1 cellular context compared by ENCODE assay signal in the genomic region with DNA sequence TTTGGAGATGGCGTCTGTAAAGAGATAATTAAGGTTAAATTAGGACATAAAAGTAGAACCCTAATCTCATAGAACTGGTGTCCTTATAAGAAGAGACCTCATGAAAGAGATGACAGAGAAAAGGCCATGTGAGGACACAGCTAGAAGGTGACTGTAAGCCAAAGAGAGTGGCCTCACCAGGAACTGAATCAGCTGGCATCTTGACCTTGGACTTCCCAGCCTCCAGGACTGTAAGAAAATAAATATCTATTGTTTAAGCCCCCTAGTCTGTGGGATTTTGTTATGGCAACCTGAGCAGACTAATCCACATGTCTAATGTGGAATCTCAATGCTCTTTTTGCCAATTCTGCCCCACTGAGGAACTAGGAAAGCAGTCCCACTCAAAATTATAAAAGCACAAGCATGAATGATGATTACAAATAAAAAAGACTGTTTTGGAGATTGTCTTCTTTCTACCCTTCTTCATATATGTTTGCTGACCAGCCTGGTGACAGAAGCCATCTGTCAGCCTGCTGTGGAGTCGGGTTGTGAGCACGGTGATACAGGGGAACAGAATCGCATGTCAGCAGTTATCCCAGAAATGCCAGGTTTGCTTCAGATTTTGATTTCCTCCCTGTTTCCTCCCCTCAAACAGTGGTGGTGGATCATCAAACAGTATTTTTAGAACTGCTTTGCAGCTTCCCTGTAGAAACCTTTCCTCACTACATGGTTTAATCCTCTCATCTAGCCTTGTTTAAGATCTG.
TF ChIP-seq lines count a peak whose summit lies in the region.

No MANE protein-coding gene starts in this region.

TF ChIP-seq in HepG2, 621 proteins besides CTCF, POLR2A, EP300 and RAD21:
- no peak for TF ChIP-seq DNMT3B (CRISPR knock-in tag; conservative IDR thresholded peaks at IDR 0.05)
- TF ChIP-seq NR1H2 (CRISPR knock-in tag; IDR thresholded peaks at IDR 0.05; ENCODE audit: borderline replicate concordance, low read depth) = no peak
- no peak for TF ChIP-seq ZNF660 (CRISPR knock-in tag; IDR thresholded peaks at IDR 0.05; ENCODE audit: borderline replicate concordance, low read depth)
- TF ChIP-seq SP2 (CRISPR knock-in tag; IDR thresholded peaks at IDR 0.05) = no peak
- no peak for TF ChIP-seq XBP1 (CRISPR knock-in tag; IDR thresholded peaks at IDR 0.05)
- 0 out of 2 replicates have a peak, but pooled peaks have one; percentile 12 for TF ChIP-seq MAFF (IDR thresholded peaks at IDR 0.05; ENCODE audit: low read depth, low read length)
- TF ChIP-seq NFKB2 (CRISPR knock-in tag; IDR thresholded peaks at IDR 0.05; ENCODE audit: borderline replicate concordance) = no peak
- no peak for TF ChIP-seq HOXA7 (CRISPR knock-in tag; IDR thresholded peaks at IDR 0.05)
- no peak for TF ChIP-seq ZMYM3 (CRISPR knock-in tag; IDR thresholded peaks at IDR 0.05)
- TF ChIP-seq ZEB1 (IDR thresholded peaks at IDR 0.05; ENCODE audit: insufficient replicate concordance, low read depth) = no peak
- TF ChIP-seq MAFK (conservative IDR thresholded peaks at IDR 0.05 in 1 of 2, IDR thresholded peaks at IDR 0.05 in 1 of 2; ENCODE audit: low read length in 2 of 2) = peak in 1 of 2 experiments; percentile 22; a peak in 1 of 4 replicates
- no peak for TF ChIP-seq ZNF383 (CRISPR knock-in tag; IDR thresholded peaks at IDR 0.05; ENCODE audit: borderline replicate concordance)
- no peak for TF ChIP-seq CREB1 (IDR thresholded peaks at IDR 0.05)
- no peak for TF ChIP-seq CREB1 (CRISPR knock-in tag; IDR thresholded peaks at IDR 0.05)
- no peak for TF ChIP-seq GATA4 (IDR thresholded peaks at IDR 0.05; ENCODE audit: borderline replicate concordance, low read depth)
- TF ChIP-seq FOXK1 (CRISPR knock-in tag; IDR thresholded peaks at IDR 0.05; ENCODE audit: borderline replicate concordance, low read depth) = no peak
- no peak for TF ChIP-seq HNF4G (IDR thresholded peaks at IDR 0.05; ENCODE audit: borderline replicate concordance, low read depth, low read length)
- TF ChIP-seq HNF4G (CRISPR knock-in tag; IDR thresholded peaks at IDR 0.05; ENCODE audit: borderline replicate concordance, low read depth) = no peak
